Comparison of ENCODE assay signal across 9 cellular contexts in genomic region chr19:12953456-12954149, GRCh38. TPM values are rescaled to one million over a fixed set of nuclear protein-coding genes. Genes with fewer than 3 reads are reported as not detected.
DNase-seq lines count a peak whose midpoint lies in the region; ATAC-seq and TF ChIP-seq lines count a peak whose summit lies in the region.
"Had no signal": no experiment of that assay in that cellular context is flagged by ENCODE, and none has a peak within 500 bp of the region (broad histone marks: within the 10 kb centered on the region; RNA-seq: fewer than 3 reads in every experiment).

No MANE protein-coding gene starts in this region.

- H3K9ac ChIP-seq in colonic mucosa (ENCODE audit: low read depth in 2 of 2, low read length in 2 of 2), result no peak overlapping the region

- H3K9me3 ChIP-seq in colonic mucosa, result no peaks in the 10 kb centered on the region
- H3K9me3 ChIP-seq in sigmoid colon, result no peaks in the 10 kb centered on the region

- H3K4me1 ChIP-seq in colonic mucosa (peaks cover 6% of the 10 kb centered on the region), sigmoid colon (peaks cover 0 to 43% (median 29%) of the 10 kb centered on the region in 4 donors)

- no peak for TF ChIP-seq POLR2A in sigmoid colon (IDR thresholded peaks at IDR 0.05)

- in situ Hi-C loops in G401 (cut with HindIII; ENCODE audit: low sequenced_read_pairs), result no loop called here

- WGBS in sigmoid colon, 2 donors, result 67 to 69% methylated on average over 7 of the region's 7 CpGs

- peaks cover 9% of the 10 kb centered on the region for H3K36me3 ChIP-seq in colonic mucosa
- peaks cover 29 to 62% (median 46%) of the 10 kb centered on the region in 4 donors for H3K36me3 ChIP-seq in sigmoid colon

- TF ChIP-seq CTCF in colonic mucosa (IDR thresholded peaks at IDR 0.05) (no peak), sigmoid colon (IDR thresholded peaks at IDR 0.05) (no peak)

- H3K27ac ChIP-seq in colonic mucosa, result peak overlapping the region; percentile 6
- H3K27ac ChIP-seq in sigmoid colon, result peak overlapping the region in 3 of 4 donors; percentile 49 to 67 (median 65)

- DNase-seq in G401 (ENCODE audit: low spot score) (peak; percentile 49), NCI-H446 (lab: John Stamatoyannopoulos, UW) (peak; percentile 78 to 81), colonic mucosa (no peak), sigmoid colon (no peak), iPS-NIHi7 (ENCODE audit: extremely low spot score) (no peak), NCI-H526 treated with DMSO at 0.1 percent for 48 hours (lab: John Stamatoyannopoulos, UW) (no peak)
- DNase-seq: activated CD4-positive, alpha-beta T cell treated with anti-CD3 and anti-CD28 coated beads for 1 hour had no signal

- no peak for TF ChIP-seq EP300 in sigmoid colon (IDR thresholded peaks at IDR 0.05)

- intact Hi-C loops in colonic mucosa (cut with DNase I) (no loop called here), sigmoid colon (cut with DNase I) (no loop called here)

- ATAC-seq in HG03280 (IDR thresholded peaks at IDR 0.05; ENCODE audit: unreplicated experiment) (no peak), GM19035 (IDR thresholded peaks at IDR 0.05; ENCODE audit: unreplicated experiment) (no peak)

- H3K4me3 ChIP-seq in colonic mucosa, result no peak overlapping the region
- no peak overlapping the region for H3K4me3 ChIP-seq in sigmoid colon

- H3K27me3 ChIP-seq in colonic mucosa (no peaks in the 10 kb centered on the region), sigmoid colon (no peaks in the 10 kb centered on the region)

RNA-seq across cellular contexts. Expression of gene GADD45GIP1, which starts 3.4 kb away (rescaled TPM):
- total RNA-seq in G401 (2014; rRNA removed; shearing (Covaris generic)), result 79.7 and 124 TPM in 2 replicates
- total RNA-seq in colonic mucosa (10 to 100 TPM; 16.1 to 41.9 TPM), sigmoid colon (10 to 100 TPM; 36.0 to 65.8 (median 53.5) TPM)
- 10 to 100 TPM; 23.6 to 32.1 (median 28.2) TPM for polyA plus RNA-seq in sigmoid colon

RNA-seq across cellular contexts. Expression of gene RAD23A, which starts 7.9 kb away (rescaled TPM):
- total RNA-seq in G401 (2014; rRNA removed; shearing (Covaris generic)), result 76.4 and 88.8 TPM in 2 replicates
- total RNA-seq in colonic mucosa (100 to 1,000 TPM in 1 of 2 donors, 10 to 100 TPM in 1; 78.5 to 121 TPM), sigmoid colon (100 to 1,000 TPM in 3 of 4 donors, 10 to 100 TPM in 1; 98.8 to 133 (median 117) TPM)
- polyA plus RNA-seq in sigmoid colon, result 10 to 100 TPM; 58.7 to 99.3 (median 70.9) TPM

RNA-seq across cellular contexts. Expression of gene CALR, which starts 15.2 kb away (rescaled TPM):
- total RNA-seq in G401 (2014; rRNA removed; shearing (Covaris generic)), result 1,471 and 1,755 TPM in 2 replicates
- total RNA-seq in colonic mucosa, result 1,000 to 10,000 TPM in 1 of 2 donors, 100 to 1,000 TPM in 1; 682 to 1,848 TPM
- 100 to 1,000 TPM; 147 to 260 (median 208) TPM for total RNA-seq in sigmoid colon
- 100 to 1,000 TPM in 2 of 3 donors, 10 to 100 TPM in 1; 70.3 to 717 (median 168) TPM for polyA plus RNA-seq in sigmoid colon

RNA-seq across cellular contexts. Expression of gene DAND5, which starts 15.8 kb away (rescaled TPM):
- 0.18 TPM in 1 of 2 replicates, not detected in the other for total RNA-seq in G401 (2014; rRNA removed; shearing (Covaris generic))
- total RNA-seq in colonic mucosa (under 1 TPM; 0.19 to 0.27 TPM), sigmoid colon (1 to 10 TPM; 1.2 to 2.0 (median 1.7) TPM)
- under 1 TPM in 1 of 3 donors, not detected in 2; 0.13 TPM for polyA plus RNA-seq in sigmoid colon

RNA-seq across cellular contexts. Expression of gene FARSA, which starts 20.1 kb away (rescaled TPM):
- 142 and 150 TPM in 2 replicates for total RNA-seq in G401 (2014; rRNA removed; shearing (Covaris generic))
- total RNA-seq in colonic mucosa, result 100 to 1,000 TPM in 1 of 2 donors, 10 to 100 TPM in 1; 46.9 to 111 TPM
- 10 to 100 TPM; 21.4 to 33.3 (median 31.7) TPM for total RNA-seq in sigmoid colon
- 10 to 100 TPM; 27.0 to 86.8 (median 29.1) TPM for polyA plus RNA-seq in sigmoid colon

Comparison
In these comparisons a context has a peak if more than half of its experiments do, and no peak if none do; other contexts are left out.
1. DNase-seq: peak in G401 (single experiment) and NCI-H446 (2 of 2); none in colonic mucosa (single experiment), sigmoid colon (single experiment), iPS-NIHi7 (single experiment) and NCI-H526 treated with DMSO at 0.1 percent for 48 hours (single experiment).